In the genomic region with DNA sequence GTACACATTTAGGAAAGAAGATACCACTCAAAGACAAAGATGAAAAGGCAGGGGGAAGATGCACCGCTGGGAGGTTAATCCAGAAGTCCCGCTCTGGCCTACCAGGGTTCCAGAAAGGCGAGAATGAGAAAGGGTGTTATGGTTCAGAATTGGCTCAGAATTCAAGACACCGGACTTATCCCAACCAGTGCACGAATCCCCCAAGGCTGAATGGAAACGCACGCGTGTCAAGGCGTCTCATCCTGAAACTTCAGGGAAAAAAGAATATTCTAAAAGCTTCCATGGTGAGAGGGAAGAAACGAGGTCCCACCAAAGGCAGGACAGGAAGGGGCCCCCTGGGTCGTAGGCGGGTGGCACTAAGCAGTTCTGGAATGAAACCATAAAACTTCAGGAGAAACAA, we compare ENCODE assay signal across 18 cellular contexts.
DNase-seq lines count a peak whose midpoint lies in the region; ATAC-seq and TF ChIP-seq lines count a peak whose summit lies in the region.
"Had no signal": no experiment of that assay in that cellular context is flagged by ENCODE, and none has a peak within 500 bp of the region (broad histone marks: within the 10 kb centered on the region; RNA-seq: fewer than 3 reads in every experiment).

No MANE protein-coding gene starts in this region.

- no peak for TF ChIP-seq POLR2A in heart left ventricle (IDR thresholded peaks at IDR 0.05)
- TF ChIP-seq POLR2A in testis (IDR thresholded peaks at IDR 0.05): no peak

- TF ChIP-seq CTCF in heart left ventricle (IDR thresholded peaks at IDR 0.05): no peak
- no peak for TF ChIP-seq CTCF in right atrium auricular region (IDR thresholded peaks at IDR 0.05)
- no peak for TF ChIP-seq CTCF in left ventricle myocardium inferior (IDR thresholded peaks at IDR 0.05; ENCODE audit: borderline replicate concordance)
- TF ChIP-seq CTCF in osteoblast (IDR thresholded peaks at IDR 0.05; ENCODE audit: extremely low read depth, low read depth, low read length): no peak
- TF ChIP-seq CTCF in testis (IDR thresholded peaks at IDR 0.05): no peak

- H2AFZ ChIP-seq in osteoblast (ENCODE audit: low read length): no peak overlapping the region

- H3K27ac ChIP-seq in heart left ventricle (no peak overlapping the region), right atrium auricular region (no peak overlapping the region), left ventricle myocardium inferior (replicated peaks) (no peak overlapping the region), osteoblast (ENCODE audit: low read depth, low read length) (no peak overlapping the region), testis (no peak overlapping the region)

- no peaks in the 10 kb centered on the region for H4K20me1 ChIP-seq in osteoblast (ENCODE audit: insufficient read depth, low read length)

- no peaks in the 10 kb centered on the region for H3K36me3 ChIP-seq in heart left ventricle
- no peaks in the 10 kb centered on the region for H3K36me3 ChIP-seq in right atrium auricular region
- no peaks in the 10 kb centered on the region for H3K36me3 ChIP-seq in left ventricle myocardium inferior
- H3K36me3 ChIP-seq in osteoblast (ENCODE audit: insufficient read depth, low read length): no peaks in the 10 kb centered on the region
- H3K36me3 ChIP-seq in testis (ENCODE audit: low read depth, missing control alignments): no peaks in the 10 kb centered on the region
- H3K36me3 ChIP-seq: HAP-1 had no signal

- no peak overlapping the region for H3K4me3 ChIP-seq in heart left ventricle
- no peak overlapping the region for H3K4me3 ChIP-seq in right atrium auricular region
- no peak overlapping the region for H3K4me3 ChIP-seq in left ventricle myocardium inferior
- no peak overlapping the region for H3K4me3 ChIP-seq in osteoblast (ENCODE audit: insufficient read depth, low read length)
- H3K4me3 ChIP-seq in testis: no peak overlapping the region
- H3K4me3 ChIP-seq: HAP-1 had no signal

- H3K79me2 ChIP-seq in osteoblast (ENCODE audit: insufficient read depth, low read length): no peaks in the 10 kb centered on the region

- ATAC-seq in Right ventricle myocardium superior (ENCODE audit: poor library complexity) (no peak), heart left ventricle (no peak)

- no peak overlapping the region for H3K4me2 ChIP-seq in osteoblast (ENCODE audit: insufficient read depth, low read length)

- peaks cover 0 to 8% (median 0%) of the 10 kb centered on the region in 9 donors for H3K27me3 ChIP-seq in heart left ventricle
- no peaks in the 10 kb centered on the region for H3K27me3 ChIP-seq in right atrium auricular region
- H3K27me3 ChIP-seq in left ventricle myocardium inferior (ENCODE audit: low read depth): peaks cover 41% of the 10 kb centered on the region
- no peaks in the 10 kb centered on the region for H3K27me3 ChIP-seq in osteoblast (ENCODE audit: insufficient read depth, low read length)
- H3K27me3 ChIP-seq in testis: no peaks in the 10 kb centered on the region

- WGBS in heart left ventricle, 4 donors: 85 to 91% (median 89%) methylated on average over 12 of the region's 12 CpGs
- 89 to 91% methylated on average over 12 of the region's 12 CpGs for WGBS in testis, 2 donors

- intact Hi-C loops in Right ventricle myocardium superior (cut with DNase I): no loop called here
- intact Hi-C loops in heart left ventricle (cut with DNase I): no loop called here
- intact Hi-C loops in left ventricle myocardium inferior (cut with micrococcal nuclease): no loop called here
- intact Hi-C loops in testis (cut with DNase I; ENCODE audit: low total_unique reads): no loop called here

- DNase-seq in Right ventricle myocardium superior (peak; percentile 14), heart left ventricle (no peak), right atrium auricular region (ENCODE audit: low spot score) (peak; percentile 43), left ventricle myocardium inferior (no peak), osteoblast (ENCODE audit: insufficient read length, low spot score, missing footprints) (peak; percentile 46), testis (peak; percentile 8), NCI-H345 (lab: John Stamatoyannopoulos, UW) (no peak), kidney tubule cell (ENCODE audit: low spot score) (no peak)
- DNase-seq: C1 segment of cervical spinal cord; Calu3; CD4-positive, alpha-beta memory T cell; COR-L47; DMS53; DMS79 treated with DMSO at 0.1 percent for 48 hours; GF-D8; GOT3; HFFc6 had no signal

- peaks cover 0 to 4% (median 0%) of the 10 kb centered on the region in 12 donors for H3K9me3 ChIP-seq in heart left ventricle
- no peaks in the 10 kb centered on the region for H3K9me3 ChIP-seq in right atrium auricular region
- H3K9me3 ChIP-seq in left ventricle myocardium inferior (replicated peaks): peaks cover 6% of the 10 kb centered on the region
- H3K9me3 ChIP-seq in osteoblast (ENCODE audit: low read depth, low read length): no peaks in the 10 kb centered on the region
- no peaks in the 10 kb centered on the region for H3K9me3 ChIP-seq in testis
- H3K9me3 ChIP-seq: HAP-1 had no signal

- H3K4me1 ChIP-seq in heart left ventricle (no peaks in the 10 kb centered on the region), right atrium auricular region (no peaks in the 10 kb centered on the region), left ventricle myocardium inferior (no peaks in the 10 kb centered on the region), osteoblast (ENCODE audit: insufficient read depth, low read length) (no peaks in the 10 kb centered on the region), testis (no peaks in the 10 kb centered on the region)
- H3K4me1 ChIP-seq: HAP-1 had no signal

Comparison
In these comparisons a context has a peak if more than half of its experiments do, and no peak if none do; other contexts are left out.
1. DNase-seq: peak in Right ventricle myocardium superior (single experiment), right atrium auricular region (single experiment), osteoblast (single experiment) and testis (single experiment); none in heart left ventricle (0 of 5), left ventricle myocardium inferior (single experiment), NCI-H345 (single experiment) and kidney tubule cell (single experiment).